In genomic region chr6:149567846-149568585, GRCh38 we compare ENCODE assay signal across 12 cellular contexts. TPM values are rescaled to one million over a fixed set of nuclear protein-coding genes. Genes with fewer than 3 reads are reported as not detected.
DNase-seq lines count a peak whose midpoint lies in the region; ATAC-seq and TF ChIP-seq lines count a peak whose summit lies in the region.
"Had no signal": no experiment of that assay in that cellular context is flagged by ENCODE, and none has a peak within 500 bp of the region (broad histone marks: within the 10 kb centered on the region; RNA-seq: fewer than 3 reads in every experiment).

No MANE protein-coding gene starts in this region.

- no peak for ATAC-seq in stimulated activated naive CD8-positive, alpha-beta T cell treated with anti-CD3 and anti-CD28 coated beads, Interleukin-15, Interleukin-2, amounts not matched to agents 100 U/mL and 50 U/mL, for 24 hours
- ATAC-seq in PC-3 (no peak), psoas muscle (no peak)

- H3K9me3 ChIP-seq in PC-3 (ENCODE audit: low read length) (no peaks in the 10 kb centered on the region), psoas muscle (no peaks in the 10 kb centered on the region)
- H3K9me3 ChIP-seq: sigmoid colon had no signal

- H3K9ac ChIP-seq in PC-3 (ENCODE audit: low read length): no peak overlapping the region

- BruUV-seq in PC-3 (replicated peaks; lab: Mats Ljungman, UMichigan): no TSS peak

- H3K79me2 ChIP-seq in PC-3 (ENCODE audit: low read length): peaks cover 43% of the 10 kb centered on the region

- no peaks in the 10 kb centered on the region for H3K27me3 ChIP-seq in PC-3 (ENCODE audit: low read length)
- H3K27me3 ChIP-seq in psoas muscle (ENCODE audit: insufficient read depth in 3 of 3, low read length in 2 of 3): no peaks in the 10 kb centered on the region
- H3K27me3 ChIP-seq: sigmoid colon had no signal

- no peak overlapping the region for H3K27ac ChIP-seq in PC-3 (ENCODE audit: low read length)
- H3K27ac ChIP-seq in psoas muscle: no peak overlapping the region

- no peaks in the 10 kb centered on the region for H3K9me2 ChIP-seq in PC-3 (replicated peaks; ENCODE audit: low read length)

- H3K4me1 ChIP-seq in PC-3 (ENCODE audit: insufficient read depth, low read length) (peaks cover 26% of the 10 kb centered on the region), psoas muscle (peaks cover 17% of the 10 kb centered on the region)

- peak overlapping the region; percentile 90 for H3K4me2 ChIP-seq in PC-3 (ENCODE audit: low read length)

- CTCF ChIA-PET in PC-3 (lab: Charles Lee): no interaction called here

- 0 out of 2 replicates have a peak, but pooled peaks cover 5% of the 10 kb centered on the region for H4K20me1 ChIP-seq in PC-3 (ENCODE audit: low read length)

- H3K4me3 Mint-ChIP-seq in stimulated activated naive CD8-positive, alpha-beta T cell treated with anti-CD3 and anti-CD28 coated beads, Interleukin-15, Interleukin-2, amounts not matched to agents 100 ng/mL and 50 ng/mL, for 24 hours: peak overlapping the region; percentile 89
- peak overlapping the region; percentile 94 for H3K4me3 Mint-ChIP-seq in type B pancreatic cell

- H3K4me3 ChIP-seq in PC-3 (ENCODE audit: low read length) (peak overlapping the region; percentile 94; the same call in 1 of the 2 replicates), psoas muscle (no peak overlapping the region)

- H2AFZ ChIP-seq in PC-3 (ENCODE audit: low read length): no peak overlapping the region

- H3K27me3 Mint-ChIP-seq in stimulated activated naive CD8-positive, alpha-beta T cell treated with anti-CD3 and anti-CD28 coated beads, Interleukin-15, Interleukin-2, amounts not matched to agents 100 ng/mL and 50 ng/mL, for 24 hours: no peaks in the 10 kb centered on the region
- no peaks in the 10 kb centered on the region for H3K27me3 Mint-ChIP-seq in type B pancreatic cell

- no peaks in the 10 kb centered on the region for H3K9me3 Mint-ChIP-seq in stimulated activated naive CD8-positive, alpha-beta T cell treated with anti-CD3 and anti-CD28 coated beads, Interleukin-15, Interleukin-2, amounts not matched to agents 100 ng/mL and 50 ng/mL, for 24 hours
- H3K9me3 Mint-ChIP-seq in type B pancreatic cell: no peaks in the 10 kb centered on the region

- H3K36me3 ChIP-seq in PC-3 (ENCODE audit: low read depth, low read length) (no peaks in the 10 kb centered on the region), psoas muscle (ENCODE audit: insufficient read depth in 1 of 2, low read depth in 1 of 2) (no peaks in the 10 kb centered on the region)

- H3F3A ChIP-seq in PC-3 (ENCODE audit: low read length, unreplicated experiment): no peaks in the 10 kb centered on the region

- POLR2A ChIA-PET in PC-3 (lab: Charles Lee; ENCODE audit: unreplicated experiment): no interaction called here

- TF ChIP-seq CTCF in PC-3 (conservative IDR thresholded peaks at IDR 0.05; ENCODE audit: low read depth, low read length) (no peak), type B pancreatic cell (conservative IDR thresholded peaks at IDR 0.05) (no peak), psoas muscle (IDR thresholded peaks at IDR 0.05) (no peak)

- H3K4me1 Mint-ChIP-seq in stimulated activated naive CD8-positive, alpha-beta T cell treated with anti-CD3 and anti-CD28 coated beads, Interleukin-15, Interleukin-2, amounts not matched to agents 100 ng/mL and 50 ng/mL, for 24 hours (ENCODE audit: low read depth): peaks cover 32% of the 10 kb centered on the region
- no peaks in the 10 kb centered on the region for H3K4me1 Mint-ChIP-seq in type B pancreatic cell (ENCODE audit: unreplicated experiment)

- intact Hi-C loops in PC-3 (cut with micrococcal nuclease) (loop anchor here (5.0 kb wide), 2 partner anchors 149 to 449 kb away; partner anchors contain the start of gene LATS1), psoas muscle (cut with DNase I) (loop anchor here (5.0 to 10.0 kb wide), 2 partner anchors 79 to 147 kb away; partner anchors contain the start of genes LATS1 (in 2 of the 2) and KATNA1 (in 1 of the 2))

- no peak for DNase-seq in stimulated activated naive CD8-positive, alpha-beta T cell treated with anti-CD3 and anti-CD28 coated beads, Interleukin-15, Interleukin-2, amounts not matched to agents 100 U/mL and 50 U/mL, for 24 hours
- DNase-seq in PC-3: no peak
- peak; percentile 9 for DNase-seq in germinal center (ENCODE audit: low spot score)
- no peak for DNase-seq in type B pancreatic cell (ENCODE audit: extremely low spot score, unreplicated experiment)
- no peak for DNase-seq in psoas muscle
- DNase-seq in amniotic stem cell (lab: John Stamatoyannopoulos, UW): no peak
- DNase-seq in iPS-NIHi11 (ENCODE audit: low spot score): no peak
- DNase-seq: C1 segment of cervical spinal cord, mesendoderm, NCI-H2107, sigmoid colon had no signal

- no peak overlapping the region for H3K27ac Mint-ChIP-seq in stimulated activated naive CD8-positive, alpha-beta T cell treated with anti-CD3 and anti-CD28 coated beads, Interleukin-15, Interleukin-2, amounts not matched to agents 100 ng/mL and 50 ng/mL, for 24 hours
- peak overlapping the region; percentile 11 for H3K27ac Mint-ChIP-seq in type B pancreatic cell

- WGBS in psoas muscle, 3 donors: 80 to 82% (median 81%) methylated on average over 8 of the region's 8 CpGs

- no peaks in the 10 kb centered on the region for H3K36me3 Mint-ChIP-seq in stimulated activated naive CD8-positive, alpha-beta T cell treated with anti-CD3 and anti-CD28 coated beads, Interleukin-15, Interleukin-2, amounts not matched to agents 100 ng/mL and 50 ng/mL, for 24 hours (ENCODE audit: low read depth)
- H3K36me3 Mint-ChIP-seq in type B pancreatic cell: no peaks in the 10 kb centered on the region

RNA-seq across cellular contexts. Expression of gene GINM1, which starts 1.8 kb away (rescaled TPM):
- total RNA-seq in PC-3 (2014; rRNA removed) (15.0 and 19.2 TPM in 2 replicates), type B pancreatic cell (ENCODE audit: low replicate concordance) (29.2 and 29.4 TPM in 2 replicates), psoas muscle (10 to 100 TPM; 26.8 to 39.0 (median 30.5) TPM)
- polyA plus RNA-seq in psoas muscle: 10 to 100 TPM; 25.9 to 35.6 (median 30.7) TPM

RNA-seq across cellular contexts. Expression of gene PPIL4, which starts 22.2 kb away (rescaled TPM):
- total RNA-seq in PC-3 (2014; rRNA removed) (11.1 and 12.8 TPM in 2 replicates), type B pancreatic cell (ENCODE audit: low replicate concordance) (29.4 and 36.7 TPM in 2 replicates), psoas muscle (10 to 100 TPM; 14.7 to 32.4 (median 22.3) TPM)
- 1 to 10 TPM; 6.9 to 8.4 (median 8.3) TPM for polyA plus RNA-seq in psoas muscle
